Comparison of ENCODE assay signal across 20 cellular contexts in the genomic region with DNA sequence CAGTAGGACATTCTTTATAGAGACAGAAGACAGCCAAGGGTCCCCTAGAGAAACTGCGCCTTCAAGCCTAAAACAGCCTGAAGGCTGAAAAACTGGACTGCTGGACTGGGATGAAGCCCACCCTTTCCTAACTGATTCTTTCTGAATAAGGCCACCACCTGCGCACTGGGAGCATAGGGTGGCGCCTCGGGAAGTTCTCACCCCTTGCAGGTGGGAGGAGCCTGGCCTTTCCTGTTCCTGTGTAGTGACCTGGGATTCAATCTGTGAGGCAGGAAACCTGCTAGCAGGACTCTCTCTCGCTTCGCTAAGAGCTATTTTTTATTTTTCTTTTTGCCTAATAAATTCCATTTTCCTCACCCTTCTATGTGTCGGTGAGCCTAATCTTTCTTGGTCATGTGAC.
"Had no signal": no experiment of that assay in that cellular context is flagged by ENCODE, and none has a peak within 500 bp of the region (broad histone marks: within the 10 kb centered on the region; RNA-seq: fewer than 3 reads in every experiment).

No MANE protein-coding gene starts in this region.

- ATAC-seq: HepG2, SK-N-SH treated with all-trans-retinoic acid at 6 μM for 48 hours had no signal

- H3K27ac ChIP-seq: RWPE1 had no signal

- DNase-seq: IMR-90, Kasumi-1, KG1, MM.1S, NCI-H1092 treated with DMSO at 0.1 percent for 48 hours, NCI-H1436, NCI-H187, NCI-H2029, NCI-H2081 treated with DMSO at 0.1 percent for 48 hours, NCI-H2171, NCI-H226, NCI-H446, NCI-H510A, NCI-H524 treated with DMSO at 0.1 percent for 48 hours, NCI-H69, NCI-H774, SHP77 had no signal
